In genomic region chr10:69123306-69123746, GRCh38 we compare ENCODE assay signal across 8 cellular contexts. TPM values are rescaled to one million over a fixed set of nuclear protein-coding genes. Genes with fewer than 3 reads are reported as not detected.
DNase-seq lines count a peak whose midpoint lies in the region; ATAC-seq lines count a peak whose summit lies in the region.

No MANE protein-coding gene starts in this region.

- H3K4me3 ChIP-seq in neuron (ENCODE audit: low read length) = peak overlapping the region; percentile 83

- no peaks in the 10 kb centered on the region for H3K9me3 ChIP-seq in T-helper 17 cell (ENCODE audit: control insufficient read depth, low read length, poor library complexity, severe bottlenecking)
- no peaks in the 10 kb centered on the region for H3K9me3 ChIP-seq in neuron (ENCODE audit: low read length)

- no peak for DNase-seq in T-helper 2 cell treated with Interferon-gamma antibody and Interleukin-4, amounts not matched to agents 5 μg/mL and 100 μg/mL, for 36 hours (ENCODE audit: low spot score)
- DNase-seq in T-helper 2 cell = no peak
- DNase-seq in T-helper 17 cell = peak in 1 of 3 donors; percentile 16
- peak; percentile 60 for DNase-seq in fibroblast of gingiva (ENCODE audit: low read depth)
- DNase-seq in Ammon's horn (ENCODE audit: low spot score) = no peak

- H3K4me1 Mint-ChIP-seq in T-helper 2 cell treated with Interferon-gamma antibody and Interleukin-4, amounts not matched to agents 5 μg/mL and 100 μg/mL, for 36 hours (ENCODE audit: low read depth) = peaks cover 15% of the 10 kb centered on the region
- H3K4me1 Mint-ChIP-seq in IgD-negative memory B cell = peaks cover 11 to 21% (median 11%) of the 10 kb centered on the region in 3 donors
- peaks cover 7% of the 10 kb centered on the region for H3K4me1 Mint-ChIP-seq in T-helper 17 cell

- H3K9me3 Mint-ChIP-seq in T-helper 2 cell treated with Interferon-gamma antibody and Interleukin-4, amounts not matched to agents 5 μg/mL and 100 μg/mL, for 36 hours = no peaks in the 10 kb centered on the region
- H3K9me3 Mint-ChIP-seq in IgD-negative memory B cell = no peaks in the 10 kb centered on the region

- peaks cover 7% of the 10 kb centered on the region for H3K4me1 ChIP-seq in neuron (ENCODE audit: insufficient read depth, low read length)

- H2AFZ ChIP-seq in neuron (ENCODE audit: low read depth, low read length) = peak overlapping the region; percentile 64

- no peaks in the 10 kb centered on the region for H3K36me3 ChIP-seq in neuron (ENCODE audit: insufficient read depth, low read length)

- no peaks in the 10 kb centered on the region for H3K36me3 Mint-ChIP-seq in T-helper 2 cell treated with Interferon-gamma antibody and Interleukin-4, amounts not matched to agents 5 μg/mL and 100 μg/mL, for 36 hours (ENCODE audit: low read depth)
- H3K36me3 Mint-ChIP-seq in IgD-negative memory B cell (peaks cover under 1% of the 10 kb centered on the region), T-helper 17 cell (ENCODE audit: low read depth) (no peaks in the 10 kb centered on the region)

- no peaks in the 10 kb centered on the region for H3K27me3 ChIP-seq in neuron (ENCODE audit: insufficient read depth, low read length)

- H3K27ac Mint-ChIP-seq in T-helper 2 cell treated with Interferon-gamma antibody and Interleukin-4, amounts not matched to agents 5 μg/mL and 100 μg/mL, for 36 hours = peak overlapping the region; percentile 92
- H3K27ac Mint-ChIP-seq in IgD-negative memory B cell (peak overlapping the region; percentile 98 to 99 (median 98)), T-helper 17 cell (peak overlapping the region; percentile 92)

- H3K4me3 Mint-ChIP-seq in T-helper 2 cell treated with Interferon-gamma antibody and Interleukin-4, amounts not matched to agents 5 μg/mL and 100 μg/mL, for 36 hours = peak overlapping the region; percentile 91
- H3K4me3 Mint-ChIP-seq in IgD-negative memory B cell = peak overlapping the region; percentile 89 to 96 (median 96)
- peak overlapping the region; percentile 95 for H3K4me3 Mint-ChIP-seq in T-helper 17 cell

- H3K27me3 Mint-ChIP-seq in T-helper 2 cell treated with Interferon-gamma antibody and Interleukin-4, amounts not matched to agents 5 μg/mL and 100 μg/mL, for 36 hours (ENCODE audit: low read depth) = peaks cover 5% of the 10 kb centered on the region
- H3K27me3 Mint-ChIP-seq in IgD-negative memory B cell (no peaks in the 10 kb centered on the region), T-helper 17 cell (no peaks in the 10 kb centered on the region)

- ATAC-seq in GM21723 (IDR thresholded peaks at IDR 0.05; ENCODE audit: unreplicated experiment) (peak; percentile 34), T-helper 17 cell (peak; percentile 24)

RNA-seq across cellular contexts. Expression of gene VPS26A, which starts 0.7 kb away (rescaled TPM):
- 27.6 TPM for polyA plus RNA-seq in IgD-negative memory B cell
- 10 to 100 TPM; 28.7 to 36.7 TPM for total RNA-seq in T-helper 17 cell

RNA-seq across cellular contexts. Expression of gene SRGN, which starts 35.4 kb away (rescaled TPM):
- polyA plus RNA-seq in IgD-negative memory B cell = 65.1 TPM
- 100 to 1,000 TPM; 382 to 467 TPM for total RNA-seq in T-helper 17 cell

RNA-seq across cellular contexts. Expression of gene SUPV3L1, which starts 56.7 kb away (rescaled TPM):
- polyA plus RNA-seq in IgD-negative memory B cell = 23.0 TPM
- 10 to 100 TPM; 42.2 to 64.1 TPM for total RNA-seq in T-helper 17 cell
